22 cellular contexts compared by ENCODE assay signal in genomic region chr14:99815696-99816095, GRCh38. TPM values are rescaled to one million over a fixed set of nuclear protein-coding genes. Genes with fewer than 3 reads are reported as not detected.
"Had no signal": no experiment of that assay in that cellular context is flagged by ENCODE, and none has a peak within 500 bp of the region (broad histone marks: within the 10 kb centered on the region; RNA-seq: fewer than 3 reads in every experiment).

No MANE protein-coding gene starts in this region.

- H3K36me3 Mint-ChIP-seq: activated CD8-positive, alpha-beta memory T cell treated with anti-CD3 and anti-CD28 coated beads, Interleukin-2, amount 10 ng/mL, durations not matched to agents 7 days and 5 days; activated naive CD4-positive, alpha-beta T cell treated with anti-CD3 and anti-CD28 coated beads, Interleukin-2, amount 50 U/mL, for 24 hours; T-cell had no signal

- H3K4me1 Mint-ChIP-seq: activated B cell treated with CpG ODN at 0.5 μM for 24 hours had no signal

- H3K9me3 Mint-ChIP-seq: activated B cell treated with CpG ODN at 0.5 μM for 24 hours; activated CD4-positive, alpha-beta T cell treated with anti-CD3 and anti-CD28 coated beads, Interleukin-2, amount 10 ng/mL, durations not matched to agents 24 days and 14 days; activated naive CD4-positive, alpha-beta T cell treated with anti-CD3 and anti-CD28 coated beads, Interleukin-2, amount 50 U/mL, for 24 hours; activated T-cell treated with anti-CD3 and anti-CD28 coated beads, Interleukin-2, amount 50 U/mL, for 24 hours; activated T-helper 1 cell treated with anti-CD3 and anti-CD28 coated beads, Interleukin-12 subunit alpha, Interleukin-12 subunit beta, Interleukin-2, Interleukin-4 antibody, amounts not matched to agents 30 ng/mL and 10 ng/mL and 1 ng/mL, durations not matched to agents 14 hours and 24 hours and 36 hours; T-cell had no signal

- DNase-seq: activated B cell treated with CpG ODN at 0.5 μM for 24 hours; activated CD4-positive, alpha-beta T cell treated with anti-CD3 and anti-CD28 coated beads for 1 hour; activated CD4-positive, alpha-beta T cell treated with anti-CD3 and anti-CD28 coated beads, Interleukin-2, amount 10 ng/mL, durations not matched to agents 24 days and 14 days; activated CD4-positive, alpha-beta T cell treated with anti-CD3 and anti-CD28 coated beads, Interleukin-2, amount 50 U/mL, for 48 hours; activated CD8-positive, alpha-beta memory T cell treated with anti-CD3 and anti-CD28 coated beads, Interleukin-2, amount 10 ng/mL, durations not matched to agents 7 days and 5 days; activated effector memory CD4-positive, alpha-beta T cell treated with Interleukin-2 at 50 U/mL for 16 hours; activated naive CD4-positive, alpha-beta T cell; activated T-cell treated with anti-CD3 and anti-CD28 coated beads, Interleukin-2, amount 50 U/mL, for 24 hours; body of pancreas; MM.1S; NCI-H1105; NCI-H1436 treated with DMSO at 0.1 percent for 48 hours; NCI-H187; NCI-H2081; NCI-H510A treated with DMSO at 0.1 percent for 48 hours; SIG-M5; T-cell; T-helper 2 cell; T1000 had no signal

- H3K4me3 Mint-ChIP-seq: activated B cell treated with CpG ODN at 0.5 μM for 24 hours; activated CD4-positive, alpha-beta T cell treated with anti-CD3 and anti-CD28 coated beads, Interleukin-2, amount 10 ng/mL, durations not matched to agents 24 days and 14 days; activated CD8-positive, alpha-beta memory T cell treated with anti-CD3 and anti-CD28 coated beads, Interleukin-2, amount 10 ng/mL, durations not matched to agents 7 days and 5 days; activated naive CD4-positive, alpha-beta T cell treated with anti-CD3 and anti-CD28 coated beads, Interleukin-2, amount 50 U/mL, for 24 hours; activated T-cell treated with anti-CD3 and anti-CD28 coated beads, Interleukin-2, amount 50 U/mL, for 24 hours; activated T-helper 1 cell treated with anti-CD3 and anti-CD28 coated beads, Interleukin-12 subunit alpha, Interleukin-12 subunit beta, Interleukin-2, Interleukin-4 antibody, amounts not matched to agents 30 ng/mL and 10 ng/mL and 1 ng/mL, durations not matched to agents 14 hours and 24 hours and 36 hours; T-cell had no signal

- H3K27ac Mint-ChIP-seq: activated B cell treated with CpG ODN at 0.5 μM for 24 hours; activated CD4-positive, alpha-beta T cell treated with anti-CD3 and anti-CD28 coated beads, Interleukin-2, amount 10 ng/mL, durations not matched to agents 24 days and 14 days; activated CD8-positive, alpha-beta memory T cell treated with anti-CD3 and anti-CD28 coated beads, Interleukin-2, amount 10 ng/mL, durations not matched to agents 7 days and 5 days; activated naive CD4-positive, alpha-beta T cell treated with anti-CD3 and anti-CD28 coated beads, Interleukin-2, amount 50 U/mL, for 24 hours; activated T-cell treated with anti-CD3 and anti-CD28 coated beads, Interleukin-2, amount 50 U/mL, for 24 hours; activated T-helper 1 cell treated with anti-CD3 and anti-CD28 coated beads, Interleukin-12 subunit alpha, Interleukin-12 subunit beta, Interleukin-2, Interleukin-4 antibody, amounts not matched to agents 30 ng/mL and 10 ng/mL and 1 ng/mL, durations not matched to agents 14 hours and 24 hours and 36 hours; T-cell had no signal

RNA-seq across cellular contexts. Expression of gene EML1, which starts 22.5 kb away (rescaled TPM):
- total RNA-seq: activated B cell treated with CpG ODN at 0.5 μM for 24 hours; activated CD8-positive, alpha-beta memory T cell treated with anti-CD3 and anti-CD28 coated beads, Interleukin-2, amount 10 ng/mL, durations not matched to agents 7 days and 5 days; OCI-LY7 had no signal
